ENCODE assay signal across 20 cellular contexts in the genomic region with DNA sequence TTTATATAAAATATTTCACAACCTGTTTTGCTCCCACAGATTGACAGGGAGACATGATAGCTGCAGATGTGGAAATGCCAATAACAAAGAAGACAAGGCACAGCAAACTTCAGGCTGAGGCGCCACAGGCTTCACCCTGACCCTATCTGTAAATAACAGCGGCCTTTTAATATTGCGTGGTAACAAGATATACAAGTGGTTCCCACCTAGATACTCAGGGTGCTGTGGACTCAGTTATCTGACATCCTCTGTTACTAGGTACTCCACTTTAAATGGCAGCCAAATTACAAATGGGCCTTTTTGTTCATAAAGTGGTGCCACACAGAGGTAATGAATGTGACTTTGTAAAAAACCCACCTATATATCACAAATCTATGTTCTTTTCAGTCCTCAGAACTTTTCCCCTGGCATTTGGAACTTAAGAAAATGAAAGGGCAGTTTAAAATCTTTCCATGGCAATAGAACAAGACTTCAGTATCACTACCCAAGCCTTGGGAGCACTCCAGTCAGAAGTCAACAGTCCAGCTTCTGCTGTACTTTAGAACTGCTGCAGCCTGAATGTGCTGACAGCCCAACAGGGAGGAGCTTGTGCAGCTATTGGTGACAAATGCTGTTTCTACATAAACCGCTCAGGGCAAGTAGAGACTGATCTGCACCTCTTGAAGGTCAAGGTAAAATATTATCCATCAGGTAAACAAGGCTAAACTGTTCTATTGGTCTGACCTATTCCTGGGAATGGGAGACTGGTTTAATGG.
DNase-seq lines count a peak whose midpoint lies in the region; ATAC-seq, FAIRE-seq and TF ChIP-seq lines count a peak whose summit lies in the region.
"Had no signal": no experiment of that assay in that cellular context is flagged by ENCODE, and none has a peak within 500 bp of the region (broad histone marks: within the 10 kb centered on the region; RNA-seq: fewer than 3 reads in every experiment).

No MANE protein-coding gene starts in this region.

- DNase-seq in body of pancreas (peak; percentile 42 to 65 (median 62)), heart left ventricle (peak in 3 of 5 donors; percentile 20 to 44 (median 41)), kidney (no peak), progenitor cell of endocrine pancreas (ENCODE audit: low spot score, unreplicated experiment) (no peak), GM13977 (ENCODE audit: low spot score) (no peak), NOMO-1 treated with dmso at 0.1 percent for 144 hours (lab: John Stamatoyannopoulos, UW; ENCODE audit: unreplicated experiment) (no peak), AML-193 (lab: John Stamatoyannopoulos, UW) (no peak)
- DNase-seq: Caco-2; CD4-positive, CD25-positive, alpha-beta regulatory T cell; DMS153; GM23248; NCI-H1436; NCI-H2081; NCI-H774; SHP77 had no signal

- peak overlapping the region in 3 of 4 donors; percentile 4 to 41 (median 36) for H3K27ac ChIP-seq in body of pancreas
- peak overlapping the region in 1 of 12 donors; percentile 32 for H3K27ac ChIP-seq in heart left ventricle
- peak overlapping the region; percentile 51 to 81 for H3K27ac ChIP-seq in kidney (ENCODE audit: low read depth in 2 of 2, low read length in 2 of 2)
- H3K27ac ChIP-seq: GM23248, KMS-11 had no signal

- peaks cover 13% of the 10 kb centered on the region for H3K4me1 ChIP-seq in body of pancreas
- no peaks in the 10 kb centered on the region for H3K4me1 ChIP-seq in heart left ventricle
- no peaks in the 10 kb centered on the region for H3K4me1 ChIP-seq in kidney (ENCODE audit: control insufficient read depth in 1 of 2, insufficient read depth in 1 of 2, low read depth in 1 of 2, low read length in 2 of 2)
- H3K4me1 ChIP-seq: Caco-2 had no signal

- H3K4me3 ChIP-seq in body of pancreas (no peak overlapping the region), heart left ventricle (no peak overlapping the region), kidney (ENCODE audit: low read length in 2 of 2) (no peak overlapping the region)
- H3K4me3 ChIP-seq: GM23248 had no signal

- no peak for TF ChIP-seq POLR2A in body of pancreas (IDR thresholded peaks at IDR 0.05)
- TF ChIP-seq POLR2A in heart left ventricle (IDR thresholded peaks at IDR 0.05) = no peak

- no peak overlapping the region for H3K9ac ChIP-seq in kidney (ENCODE audit: low read length in 2 of 2)
- H3K9ac ChIP-seq: GM23248, KMS-11 had no signal

- intact Hi-C loops in body of pancreas (cut with DNase I) (no loop called here), heart left ventricle (cut with DNase I) (no loop called here), kidney (cut with DNase I) (no loop called here)

- no peaks in the 10 kb centered on the region for H3K36me3 Mint-ChIP-seq in progenitor cell of endocrine pancreas (ENCODE audit: insufficient read depth)
- H3K36me3 Mint-ChIP-seq: CD4-positive, CD25-positive, alpha-beta regulatory T cell had no signal

- 55 to 61% methylated on average over 4 of the region's 4 CpGs for WGBS in body of pancreas, 2 donors
- 49 to 56% (median 50%) methylated on average over 4 of the region's 4 CpGs for WGBS in heart left ventricle, 4 donors

- no peaks in the 10 kb centered on the region for H3K9me3 ChIP-seq in body of pancreas
- no peaks in the 10 kb centered on the region for H3K9me3 ChIP-seq in heart left ventricle
- H3K9me3 ChIP-seq in kidney (ENCODE audit: control insufficient read depth in 1 of 2, low read length in 2 of 2) = no peaks in the 10 kb centered on the region
- H3K9me3 ChIP-seq: Caco-2 had no signal

- H3K27me3 Mint-ChIP-seq in progenitor cell of endocrine pancreas = peaks cover 9% of the 10 kb centered on the region

- peak; percentile 84 for FAIRE-seq in kidney (lab: Jason Lieb, UNC)

- no peak overlapping the region for H3K4me3 Mint-ChIP-seq in progenitor cell of endocrine pancreas (ENCODE audit: low read depth)
- H3K4me3 Mint-ChIP-seq: B cell had no signal

- TF ChIP-seq CTCF in body of pancreas (IDR thresholded peaks at IDR 0.05) = no peak
- TF ChIP-seq CTCF in heart left ventricle (IDR thresholded peaks at IDR 0.05) = no peak
- TF ChIP-seq CTCF in kidney (IDR thresholded peaks at IDR 0.05; ENCODE audit: borderline replicate concordance, extremely low read depth, insufficient read depth) = no peak
- TF ChIP-seq CTCF in progenitor cell of endocrine pancreas (IDR thresholded peaks at IDR 0.05; ENCODE audit: unreplicated experiment) = no peak
- no peak for TF ChIP-seq CTCF in GM13977 (IDR thresholded peaks at IDR 0.05; ENCODE audit: extremely low read depth, insufficient read depth, missing control alignments)

- H3K27me3 ChIP-seq in body of pancreas (no peaks in the 10 kb centered on the region), heart left ventricle (no peaks in the 10 kb centered on the region)

- in situ Hi-C loops in GM13977 (cut with MboI; ENCODE audit: low pct_unique_long_range_greater_than_20kb, low sequenced_read_pairs, unreplicated experiment) = loop anchor here (25.0 kb wide), 2 partner anchors 228 to 328 kb away; no protein-coding TSS in a partner anchor

- no peaks in the 10 kb centered on the region for H3K36me3 ChIP-seq in body of pancreas (replicated peaks in 1 of 2; ENCODE audit: insufficient read depth in 1 of 2, low read depth in 2 of 2)
- no peaks in the 10 kb centered on the region for H3K36me3 ChIP-seq in heart left ventricle
- no peaks in the 10 kb centered on the region for H3K36me3 ChIP-seq in kidney (ENCODE audit: control insufficient read depth in 1 of 2, insufficient read depth in 2 of 2, low read length in 2 of 2)

- peaks cover 7% of the 10 kb centered on the region for H3K9me3 Mint-ChIP-seq in progenitor cell of endocrine pancreas (ENCODE audit: low read depth)

- peak overlapping the region; percentile 23 for H3K27ac Mint-ChIP-seq in progenitor cell of endocrine pancreas
- H3K27ac Mint-ChIP-seq: B cell; CD4-positive, CD25-positive, alpha-beta regulatory T cell had no signal

- ATAC-seq in body of pancreas (peak; percentile 93), heart left ventricle (peak; percentile 91 to 97 (median 96)), GM18867 (IDR thresholded peaks at IDR 0.05; ENCODE audit: unreplicated experiment) (no peak)
- ATAC-seq: Panc1, SK-N-SH treated with all-trans-retinoic acid at 6 μM for 48 hours had no signal

- H3K4me1 Mint-ChIP-seq in progenitor cell of endocrine pancreas (ENCODE audit: low read depth) = peaks cover 6% of the 10 kb centered on the region
- H3K4me1 Mint-ChIP-seq: B cell had no signal

Comparison
In these comparisons a context has a peak if more than half of its experiments do, and no peak if none do; other contexts are left out.
1. DNase-seq: peak in body of pancreas (4 of 4) and heart left ventricle (3 of 5); none in kidney (single experiment), progenitor cell of endocrine pancreas (single experiment), GM13977 (single experiment), NOMO-1 treated with dmso at 0.1 percent for 144 hours (single experiment) and AML-193 (0 of 2).